ENCODE assay signal across 8 cellular contexts in genomic region chr20:47785321-47785899, GRCh38. TPM values are rescaled to one million over a fixed set of nuclear protein-coding genes. Genes with fewer than 3 reads are reported as not detected.
DNase-seq lines count a peak whose midpoint lies in the region; ATAC-seq, FAIRE-seq and TF ChIP-seq lines count a peak whose summit lies in the region.

Gene SULF2 (minus strand): TSS chr20:47785481. CDS start chr20:47757363, 28,118 bp downstream.

- peak within 1 kb of the TSS; percentile 36 for H3K18ac ChIP-seq in H1 (ENCODE audit: extremely low read depth, low read length)

- no peak within 1 kb of the TSS for H4K91ac ChIP-seq in H1 (replicated peaks; ENCODE audit: insufficient read length, low read length)

- H3K9me3 ChIP-seq in CD8-positive, alpha-beta T cell (ENCODE audit: low read length) = no peaks in the 10 kb centered on the region
- H3K9me3 ChIP-seq in H1 (ENCODE audit: insufficient read depth in 2 of 2, low read depth in 1 of 2, low read length in 1 of 2) = no peaks in the 10 kb centered on the region
- H3K9me3 ChIP-seq in mesodermal cell (ENCODE audit: control insufficient read depth, low read length) = no peaks in the 10 kb centered on the region
- no peaks in the 10 kb centered on the region for H3K9me3 ChIP-seq in uterus

- H3K4me3 Mint-ChIP-seq in CD8-positive, alpha-beta T cell = peak within 1 kb of the TSS; percentile 74

- peaks cover 18% of the 10 kb centered on the region for H3K23me2 ChIP-seq in H1 (ENCODE audit: low read depth, low read length)

- peak within 1 kb of the TSS; percentile 87 for H4K8ac ChIP-seq in H1 (ENCODE audit: extremely low read depth, insufficient read depth, low read length)

- WGBS in H1 (ENCODE audit: extremely low coverage in 1 of 2, insufficient coverage in 1 of 2, insufficient read length in 1 of 2, insufficient replicate concordance in 2 of 2, low coverage in 1 of 2, low lambda C conversion rate in 2 of 2, missing lambda C conversion rate in 1 of 2), 2 experiments = 2% methylated on average over 11 of the region's 90 CpGs; no CpG with 5 or more reads in 1 of the 2 experiments
- WGBS in mesodermal cell (ENCODE audit: insufficient coverage in 2 of 2), 2 experiments = 0% methylated on average over 28 to 33 of the region's 90 CpGs

- no peaks in the 10 kb centered on the region for H3K9me3 Mint-ChIP-seq in CD8-positive, alpha-beta T cell

- H3K4me2 ChIP-seq in H1 (ENCODE audit: insufficient read depth in 1 of 2, low read depth in 2 of 2, low read length in 2 of 2) = peak within 1 kb of the TSS; percentile 88 to 100

- no peak for TF ChIP-seq POLR2A in H1 (IDR thresholded peaks at IDR 0.05; ENCODE audit: control extremely low read depth in 1 of 2, low read depth in 2 of 2, low read length in 2 of 2)
- no peak for TF ChIP-seq POLR2A in uterus (IDR thresholded peaks at IDR 0.05)

- H2BK120ac ChIP-seq in H1 (replicated peaks; ENCODE audit: low read depth, low read length) = no peak within 1 kb of the TSS

- no peak within 1 kb of the TSS for H3K56ac ChIP-seq in H1 (replicated peaks; ENCODE audit: insufficient read length, low read depth, low read length)

- no peak for ATAC-seq in CD8-positive, alpha-beta T cell

- POLR2A ChIA-PET in CD8-positive, alpha-beta T cell (lab: Charles Lee) = no interaction called here
- POLR2A ChIA-PET in H1 (lab: Charles Lee; ENCODE audit: partially characterized antibody) = interaction anchor here (1.5 to 2.0 kb wide), 2 partner anchors 18 to 60 kb away, joined by 5 to 10 read pairs; no protein-coding TSS in a partner anchor

- no peak within 1 kb of the TSS for H3K4ac ChIP-seq in H1 (replicated peaks; ENCODE audit: insufficient read length, low read depth, low read length)

- H3K23ac ChIP-seq in H1 (ENCODE audit: insufficient read length) = no peak within 1 kb of the TSS

- H3K9ac ChIP-seq in H1 (replicated peaks in 1 of 4; ENCODE audit: extremely low read depth in 1 of 4, low read depth in 3 of 4, low read length in 3 of 4) = peak within 1 kb of the TSS; percentile 9 to 74 (median 60); a peak in 6 of 7 replicates

- no peaks in the 10 kb centered on the region for H3K36me3 ChIP-seq in CD8-positive, alpha-beta T cell (ENCODE audit: insufficient read depth, low read length)
- H3K36me3 ChIP-seq in H1 (ENCODE audit: control insufficient read depth in 2 of 4, insufficient read depth in 4 of 4, low read length in 3 of 4) (no peaks in the 10 kb centered on the region), mesodermal cell (ENCODE audit: control insufficient read depth, insufficient read depth, low read length) (peaks cover 18% of the 10 kb centered on the region), uterus (no peaks in the 10 kb centered on the region)

- H2AK5ac ChIP-seq in H1 (ENCODE audit: low read depth, low read length) = no peak within 1 kb of the TSS

- H3K27ac ChIP-seq in CD8-positive, alpha-beta T cell (ENCODE audit: low read depth, low read length) = no peak within 1 kb of the TSS
- H3K27ac ChIP-seq in H1 (ENCODE audit: low read depth, low read length) (no peak within 1 kb of the TSS), mesodermal cell (ENCODE audit: low read depth, low read length, severe bottlenecking) (peak within 1 kb of the TSS; percentile 81), uterus (peak within 1 kb of the TSS; percentile 88 to 97)

- peaks cover 11% of the 10 kb centered on the region for H3K27me3 ChIP-seq in CD8-positive, alpha-beta T cell (ENCODE audit: insufficient read depth, low read length)
- H3K27me3 ChIP-seq in H1 (replicated peaks in 1 of 4; ENCODE audit: control insufficient read depth in 3 of 4, extremely low read depth in 1 of 4, insufficient read depth in 3 of 4, low read length in 3 of 4) (peaks cover 2 to 39% (median 28%) of the 10 kb centered on the region in 4 experiments), uterus (no peaks in the 10 kb centered on the region)

- intact Hi-C loops in CD8-positive, alpha-beta T cell (cut with DNase I, micrococcal nuclease) = loop anchor here in 1 of 2 experiments (5.0 kb wide), 1 partner anchor 58 kb away; no protein-coding TSS in a partner anchor
- intact Hi-C loops in uterus (cut with DNase I; ENCODE audit: low total_unique reads) = loop anchor here (10.0 kb wide), 3 partner anchors 111 to 839 kb away; no protein-coding TSS in a partner anchor

- no peak for FAIRE-seq in H1 (lab: Jason Lieb, UNC)

- H3K4me1 ChIP-seq in CD8-positive, alpha-beta T cell (ENCODE audit: insufficient read depth, low read length) = peaks cover 13% of the 10 kb centered on the region
- H3K4me1 ChIP-seq in H1 (replicated peaks in 1 of 4; ENCODE audit: control insufficient read depth in 3 of 4, insufficient read depth in 4 of 4, low read length in 3 of 4) = peaks cover 0 to 6% (median 3%) of the 10 kb centered on the region in 4 experiments; a peak in 5 of 7 replicates
- peaks cover 1% of the 10 kb centered on the region for H3K4me1 ChIP-seq in mesodermal cell (ENCODE audit: control insufficient read depth, insufficient read depth, low read length, poor library complexity, severe bottlenecking)
- peaks cover 0 to 14% of the 10 kb centered on the region in 2 donors for H3K4me1 ChIP-seq in uterus

- no peak for TF ChIP-seq RAD21 in H1 (IDR thresholded peaks at IDR 0.05 in 1 of 2, conservative IDR thresholded peaks at IDR 0.05 in 1 of 2; ENCODE audit: low read depth in 2 of 2, low read length in 2 of 2)

- H3K79me1 ChIP-seq in H1 (ENCODE audit: low read depth, low read length) = no peaks in the 10 kb centered on the region

- H2AFZ ChIP-seq in H1 (ENCODE audit: low read length) = peak within 1 kb of the TSS; percentile 98

- H3K27ac Mint-ChIP-seq in CD8-positive, alpha-beta T cell = no peak within 1 kb of the TSS

- H3K36me3 Mint-ChIP-seq in CD8-positive, alpha-beta T cell = no peaks in the 10 kb centered on the region

- H3K4me3 ChIP-seq in CD8-positive, alpha-beta T cell (ENCODE audit: low read depth, low read length) = peak within 1 kb of the TSS; percentile 33
- peak within 1 kb of the TSS; percentile 47 to 74 (median 67) for H3K4me3 ChIP-seq in H1 (ENCODE audit: extremely low read depth in 1 of 4, insufficient read depth in 2 of 4, low read depth in 3 of 4, low read length in 4 of 4)
- peak within 1 kb of the TSS; percentile 60 for H3K4me3 ChIP-seq in mesodermal cell (ENCODE audit: extremely low read depth, insufficient read depth, low read length, poor library complexity, severe bottlenecking)
- peak within 1 kb of the TSS; percentile 44 to 80 for H3K4me3 ChIP-seq in uterus

- H2BK15ac ChIP-seq in H1 (ENCODE audit: low read length) = 0 out of 2 replicates have a peak within 1 kb of the TSS, but pooled peaks have one; percentile 25

- H3K4me1 Mint-ChIP-seq in CD8-positive, alpha-beta T cell (ENCODE audit: low read depth) = peaks cover 19% of the 10 kb centered on the region

- no peak within 1 kb of the TSS for H3K14ac ChIP-seq in H1 (ENCODE audit: insufficient read length)

- no peak for TF ChIP-seq EP300 in H1 (IDR thresholded peaks at IDR 0.05; ENCODE audit: borderline replicate concordance in 1 of 2, low read depth in 2 of 2, low read length in 2 of 2)

- no peak for DNase-seq in CD8-positive, alpha-beta T cell
- DNase-seq in NCI-H345 (lab: John Stamatoyannopoulos, UW) (peak; percentile 45), H1 (ENCODE audit: low read depth in 1 of 2, low spot score in 2 of 2) (peak in 1 of 2 experiments; percentile 60), uterus (peak; percentile 61 to 74), NOMO-1 treated with dmso at 0.1 percent for 144 hours (lab: John Stamatoyannopoulos, UW; ENCODE audit: unreplicated experiment) (no peak), GF-D8 (lab: John Stamatoyannopoulos, UW) (no peak), NCI-H2196 treated with DMSO at 0.1 percent for 48 hours (lab: John Stamatoyannopoulos, UW; ENCODE audit: unreplicated experiment) (no peak)

- CTCF ChIA-PET in CD8-positive, alpha-beta T cell (lab: Charles Lee) = no interaction called here
- CTCF ChIA-PET in H1 (lab: Charles Lee; ENCODE audit: partially characterized antibody) = interaction anchor here (0.7 to 2.1 kb wide), 17 partner anchors 9 to 941 kb away, joined by 3 to 11 read pairs (median 3); no protein-coding TSS in a partner anchor

- no peak for TF ChIP-seq CTCF in CD8-positive, alpha-beta T cell (IDR thresholded peaks at IDR 0.05)
- TF ChIP-seq CTCF in H1 (IDR thresholded peaks at IDR 0.05; ENCODE audit: control extremely low read depth in 1 of 3, insufficient read depth in 1 of 3, low read depth in 1 of 3, low read length in 3 of 3) = no peak
- TF ChIP-seq CTCF in uterus (IDR thresholded peaks at IDR 0.05) = no peak

- H3K79me2 ChIP-seq in H1 (ENCODE audit: control insufficient read depth in 1 of 2, insufficient read depth in 2 of 2, low read length in 2 of 2) = no peaks in the 10 kb centered on the region

- H4K5ac ChIP-seq in H1 (ENCODE audit: insufficient read length, low read depth, low read length) = no peak within 1 kb of the TSS

- no peaks in the 10 kb centered on the region for H4K20me1 ChIP-seq in H1 (replicated peaks in 1 of 2; ENCODE audit: control insufficient read depth in 1 of 2, insufficient read depth in 2 of 2, low read length in 2 of 2)

- H2BK20ac ChIP-seq in H1 (ENCODE audit: low read length) = peak within 1 kb of the TSS; percentile 75; the same call in 1 of the 2 replicates

- peak within 1 kb of the TSS; percentile 88 for H2BK12ac ChIP-seq in H1 (ENCODE audit: low read depth, low read length)

- H3K27me3 Mint-ChIP-seq in CD8-positive, alpha-beta T cell (ENCODE audit: low read depth) = peaks cover 55% of the 10 kb centered on the region

- H2BK5ac ChIP-seq in H1 (ENCODE audit: low read depth, low read length) = no peak within 1 kb of the TSS; the same call in 1 of the 2 replicates

TF ChIP-seq in H1, 55 proteins besides CTCF, POLR2A, EP300 and RAD21 (continues in another document):
- no peak for TF ChIP-seq CBX8 (IDR thresholded peaks at IDR 0.05; ENCODE audit: borderline replicate concordance, low read depth, low read length)
- no peak for TF ChIP-seq POU5F1 (IDR thresholded peaks at IDR 0.05; ENCODE audit: low read depth, low read length)

RNA-seq across cellular contexts. Expression of gene SULF2, which starts in this region (rescaled TPM):
- total RNA-seq in CD8-positive, alpha-beta T cell = 1 to 10 TPM in 1 of 2 experiments, under 1 TPM in 1; 0.76 to 1.2 TPM
- 27.1 and 28.2 TPM in 2 replicates for total RNA-seq in H1 (2021; fragmentation: NEBNext Ultra II Directional; extraction: Animal tissue kit (Norgen Biotek cat#: 25700))
- 15.7 and 29.0 TPM in 2 replicates for polyA plus RNA-seq in H1 (2011; rRNA removed)
- polyA plus RNA-seq in H1 (2011; cell fraction: cytosol; rRNA removed) = 11.1 TPM
- 33.9 TPM for polyA plus RNA-seq in H1 (2011; cell fraction: nucleus; rRNA removed)
- polyA plus RNA-seq in H1 (2012, experiment 1 of 2) = 23.8 to 30.2 TPM (median 28.1 TPM) in 4 replicates
- polyA plus RNA-seq in H1 (2012, experiment 2 of 2) = 12.7 TPM
- polyA plus RNA-seq in H1 (2013, experiment 1 of 2) = 37.3 TPM
- polyA plus RNA-seq in H1 (2013, experiment 2 of 2) = 40.1 TPM
- polyA minus RNA-seq in H1 (2011; rRNA and poly(A)+ RNA removed) = 14.7 and 19.0 TPM in 2 replicates
- 18.0 TPM for polyA minus RNA-seq in H1 (2011; cell fraction: cytosol; rRNA and poly(A)+ RNA removed)
- polyA minus RNA-seq in H1 (2011; cell fraction: nucleus; rRNA and poly(A)+ RNA removed) = 26.7 TPM
- 114 TPM for polyA plus RNA-seq in mesodermal cell (2013, experiment 1 of 2)
- 130 TPM for polyA plus RNA-seq in mesodermal cell (2013, experiment 2 of 2)
- 100 to 1,000 TPM in 2 of 4 donors, 10 to 100 TPM in 2; 95.9 to 558 (median 213) TPM for total RNA-seq in uterus

Comparison
In these comparisons a context has a peak if more than half of its experiments do, and no peak if none do; other contexts are left out.
1. RNA of gene SULF2 (total RNA-seq): 95.9 to 558 TPM in uterus and 27.1 to 28.2 TPM in H1; 0.76 to 1.2 TPM in CD8-positive, alpha-beta T cell; every median in the first group is over 10 times any median in the second.
2. DNase-seq: peak in NCI-H345 (single experiment) and uterus (2 of 2); none in CD8-positive, alpha-beta T cell (0 of 7), NOMO-1 treated with dmso at 0.1 percent for 144 hours (single experiment), GF-D8 (single experiment) and NCI-H2196 treated with DMSO at 0.1 percent for 48 hours (single experiment).
3. H3K27ac ChIP-seq: peak in mesodermal cell (single experiment) and uterus (2 of 2); none in CD8-positive, alpha-beta T cell (single experiment) and H1 (single experiment).
4. Peak in every context shown above with its lines, with median percentiles within 50 percentile points of each other: H3K4me3 ChIP-seq.